In genomic region chr5:107359916-107360234, GRCh38 we compare ENCODE assay signal across 20 cellular contexts.
DNase-seq lines count a peak whose midpoint lies in the region; ATAC-seq and TF ChIP-seq lines count a peak whose summit lies in the region.
"Had no signal": no experiment of that assay in that cellular context is flagged by ENCODE, and none has a peak within 500 bp of the region (broad histone marks: within the 10 kb centered on the region; RNA-seq: fewer than 3 reads in every experiment).

No MANE protein-coding gene starts in this region.

- no peak overlapping the region for H3K4me3 Mint-ChIP-seq in activated CD8-positive, alpha-beta T cell treated with anti-CD3 and anti-CD28 coated beads for 36 hours
- H3K4me3 Mint-ChIP-seq in activated CD8-positive, alpha-beta T cell treated with anti-CD3 and anti-CD28 coated beads, Interleukin-2, amount 10 ng/mL, durations not matched to agents 7 days and 5 days = no peak overlapping the region
- no peak overlapping the region for H3K4me3 Mint-ChIP-seq in chondrocyte (ENCODE audit: unreplicated experiment)
- H3K4me3 Mint-ChIP-seq: CD8-positive, alpha-beta T cell; T-cell had no signal

- POLR2A ChIA-PET in activated CD8-positive, alpha-beta T cell treated with anti-CD3 and anti-CD28 coated beads for 36 hours (lab: Charles Lee) = no interaction called here
- POLR2A ChIA-PET in activated CD8-positive, alpha-beta T cell treated with anti-CD3 and anti-CD28 coated beads, Interleukin-2, amount 10 ng/mL, durations not matched to agents 7 days and 5 days (lab: Charles Lee) = no interaction called here

- no peak overlapping the region for H3K27ac Mint-ChIP-seq in activated CD8-positive, alpha-beta T cell treated with anti-CD3 and anti-CD28 coated beads for 36 hours
- no peak overlapping the region for H3K27ac Mint-ChIP-seq in activated CD8-positive, alpha-beta T cell treated with anti-CD3 and anti-CD28 coated beads, Interleukin-2, amount 10 ng/mL, durations not matched to agents 7 days and 5 days
- no peak overlapping the region for H3K27ac Mint-ChIP-seq in chondrocyte (ENCODE audit: unreplicated experiment)
- H3K27ac Mint-ChIP-seq: activated T-helper 2 cell treated with anti-CD3 and anti-CD28 coated beads, Interferon-gamma antibody, Interleukin-2, Interleukin-4, amounts not matched to agents 10 μg/mL and 5 μg/mL and 100 μg/mL, durations not matched to agents 14 hours and 24 hours and 36 hours; CD8-positive, alpha-beta T cell; T-cell had no signal

- H3K4me1 Mint-ChIP-seq in activated CD8-positive, alpha-beta T cell treated with anti-CD3 and anti-CD28 coated beads for 36 hours (ENCODE audit: low read depth) = no peaks in the 10 kb centered on the region
- no peaks in the 10 kb centered on the region for H3K4me1 Mint-ChIP-seq in activated CD8-positive, alpha-beta T cell treated with anti-CD3 and anti-CD28 coated beads, Interleukin-2, amount 10 ng/mL, durations not matched to agents 7 days and 5 days (ENCODE audit: low read depth)
- peaks cover 10% of the 10 kb centered on the region for H3K4me1 Mint-ChIP-seq in chondrocyte (ENCODE audit: low read depth)

- ATAC-seq in activated CD8-positive, alpha-beta T cell treated with anti-CD3 and anti-CD28 coated beads for 36 hours = no peak
- ATAC-seq in activated CD8-positive, alpha-beta T cell treated with anti-CD3 and anti-CD28 coated beads, Interleukin-2, amount 10 ng/mL, durations not matched to agents 7 days and 5 days = no peak
- ATAC-seq in HG02884 (IDR thresholded peaks at IDR 0.05; ENCODE audit: unreplicated experiment) = no peak
- ATAC-seq: CD8-positive, alpha-beta T cell; gastrocnemius medialis; mucosa of descending colon; T-cell had no signal

- CTCF ChIA-PET in activated CD8-positive, alpha-beta T cell treated with anti-CD3 and anti-CD28 coated beads for 36 hours (lab: Charles Lee) = no interaction called here
- CTCF ChIA-PET in activated CD8-positive, alpha-beta T cell treated with anti-CD3 and anti-CD28 coated beads, Interleukin-2, amount 10 ng/mL, durations not matched to agents 7 days and 5 days (lab: Charles Lee) = no interaction called here

- H3K4me3 ChIP-seq in NB4 (ENCODE audit: low read depth, low read length) = no peak overlapping the region
- H3K4me3 ChIP-seq: gastrocnemius medialis, mucosa of descending colon, Peyer's patch, tibial artery had no signal

- peaks cover 1% of the 10 kb centered on the region for H3K27me3 Mint-ChIP-seq in activated CD8-positive, alpha-beta T cell treated with anti-CD3 and anti-CD28 coated beads for 36 hours
- H3K27me3 Mint-ChIP-seq in activated CD8-positive, alpha-beta T cell treated with anti-CD3 and anti-CD28 coated beads, Interleukin-2, amount 10 ng/mL, durations not matched to agents 7 days and 5 days (ENCODE audit: low read depth) = no peaks in the 10 kb centered on the region
- no peaks in the 10 kb centered on the region for H3K27me3 Mint-ChIP-seq in chondrocyte (ENCODE audit: low read depth)

- no peak for TF ChIP-seq CTCF in activated CD8-positive, alpha-beta T cell treated with anti-CD3 and anti-CD28 coated beads for 36 hours (IDR thresholded peaks at IDR 0.05)
- no peak for TF ChIP-seq CTCF in NB4 (IDR thresholded peaks at IDR 0.05; ENCODE audit: low read depth, low read length)
- TF ChIP-seq CTCF in chondrocyte (IDR thresholded peaks at IDR 0.05) = peak; percentile 53

- intact Hi-C loops in activated CD8-positive, alpha-beta T cell treated with anti-CD3 and anti-CD28 coated beads for 36 hours (cut with micrococcal nuclease) = no loop called here

- H3K36me3 Mint-ChIP-seq in activated CD8-positive, alpha-beta T cell treated with anti-CD3 and anti-CD28 coated beads for 36 hours (ENCODE audit: low read depth) = no peaks in the 10 kb centered on the region
- no peaks in the 10 kb centered on the region for H3K36me3 Mint-ChIP-seq in activated CD8-positive, alpha-beta T cell treated with anti-CD3 and anti-CD28 coated beads, Interleukin-2, amount 10 ng/mL, durations not matched to agents 7 days and 5 days (ENCODE audit: low read depth)
- H3K36me3 Mint-ChIP-seq in chondrocyte (ENCODE audit: low read depth) = no peaks in the 10 kb centered on the region
- H3K36me3 Mint-ChIP-seq: CD8-positive, alpha-beta T cell; T-cell had no signal

- DNase-seq in activated CD8-positive, alpha-beta T cell treated with anti-CD3 and anti-CD28 coated beads for 36 hours = peak; percentile 4
- no peak for DNase-seq in activated CD8-positive, alpha-beta T cell treated with anti-CD3 and anti-CD28 coated beads, Interleukin-2, amount 10 ng/mL, durations not matched to agents 7 days and 5 days
- peak; percentile 8 for DNase-seq in NB4 (ENCODE audit: low read depth)
- no peak for DNase-seq in chondrocyte (ENCODE audit: low spot score)
- no peak for DNase-seq in GM19238 (ENCODE audit: insufficient read length, low spot score)
- no peak for DNase-seq in NCI-H187 treated with DMSO at 0.1 percent for 48 hours (lab: John Stamatoyannopoulos, UW)
- no peak for DNase-seq in SW 1271 (lab: John Stamatoyannopoulos, UW)
- DNase-seq: amniotic stem cell; CD8-positive, alpha-beta T cell; gastrocnemius medialis; GOT3; mucosa of descending colon; NCI-H2081 treated with DMSO at 0.1 percent for 48 hours; NCI-H526 treated with DMSO at 0.1 percent for 48 hours; Peyer's patch; stimulated activated CD4-positive, alpha-beta T cell treated with anti-CD3 and anti-CD28 coated beads, Interleukin-4, amount 100 ng/mL, for 24 hours; T-cell; tibial artery had no signal

- H3K9me3 Mint-ChIP-seq in activated CD8-positive, alpha-beta T cell treated with anti-CD3 and anti-CD28 coated beads for 36 hours = no peaks in the 10 kb centered on the region
- no peaks in the 10 kb centered on the region for H3K9me3 Mint-ChIP-seq in activated CD8-positive, alpha-beta T cell treated with anti-CD3 and anti-CD28 coated beads, Interleukin-2, amount 10 ng/mL, durations not matched to agents 7 days and 5 days (ENCODE audit: insufficient read depth)
- H3K9me3 Mint-ChIP-seq in chondrocyte (ENCODE audit: low read depth) = no peaks in the 10 kb centered on the region
- H3K9me3 Mint-ChIP-seq: activated T-helper 2 cell treated with anti-CD3 and anti-CD28 coated beads, Interferon-gamma antibody, Interleukin-2, Interleukin-4, amounts not matched to agents 10 μg/mL and 5 μg/mL and 100 μg/mL, durations not matched to agents 14 hours and 24 hours and 36 hours; CD8-positive, alpha-beta T cell; T-cell had no signal

- no peak for TF ChIP-seq POLR2A in NB4 (IDR thresholded peaks at IDR 0.05; ENCODE audit: extremely low read depth, insufficient read length)

Comparison
In these comparisons a context has a peak if more than half of its experiments do, and no peak if none do; other contexts are left out.
1. DNase-seq: peak in activated CD8-positive, alpha-beta T cell treated with anti-CD3 and anti-CD28 coated beads for 36 hours (single experiment) and NB4 (single experiment); none in activated CD8-positive, alpha-beta T cell treated with anti-CD3 and anti-CD28 coated beads, Interleukin-2, amount 10 ng/mL, durations not matched to agents 7 days and 5 days (single experiment), chondrocyte (single experiment), GM19238 (single experiment), NCI-H187 treated with DMSO at 0.1 percent for 48 hours (single experiment) and SW 1271 (0 of 2).